ENCODE assay signal across 1 cellular context in genomic region chr16:47492428-47493357, GRCh38.
TF ChIP-seq lines count a peak whose summit lies in the region.

No MANE protein-coding gene starts in this region.

TF ChIP-seq in HepG2, 621 proteins besides CTCF, POLR2A, EP300 and RAD21 (continued from another document and continues in another):
- TF ChIP-seq, protein P1, sequence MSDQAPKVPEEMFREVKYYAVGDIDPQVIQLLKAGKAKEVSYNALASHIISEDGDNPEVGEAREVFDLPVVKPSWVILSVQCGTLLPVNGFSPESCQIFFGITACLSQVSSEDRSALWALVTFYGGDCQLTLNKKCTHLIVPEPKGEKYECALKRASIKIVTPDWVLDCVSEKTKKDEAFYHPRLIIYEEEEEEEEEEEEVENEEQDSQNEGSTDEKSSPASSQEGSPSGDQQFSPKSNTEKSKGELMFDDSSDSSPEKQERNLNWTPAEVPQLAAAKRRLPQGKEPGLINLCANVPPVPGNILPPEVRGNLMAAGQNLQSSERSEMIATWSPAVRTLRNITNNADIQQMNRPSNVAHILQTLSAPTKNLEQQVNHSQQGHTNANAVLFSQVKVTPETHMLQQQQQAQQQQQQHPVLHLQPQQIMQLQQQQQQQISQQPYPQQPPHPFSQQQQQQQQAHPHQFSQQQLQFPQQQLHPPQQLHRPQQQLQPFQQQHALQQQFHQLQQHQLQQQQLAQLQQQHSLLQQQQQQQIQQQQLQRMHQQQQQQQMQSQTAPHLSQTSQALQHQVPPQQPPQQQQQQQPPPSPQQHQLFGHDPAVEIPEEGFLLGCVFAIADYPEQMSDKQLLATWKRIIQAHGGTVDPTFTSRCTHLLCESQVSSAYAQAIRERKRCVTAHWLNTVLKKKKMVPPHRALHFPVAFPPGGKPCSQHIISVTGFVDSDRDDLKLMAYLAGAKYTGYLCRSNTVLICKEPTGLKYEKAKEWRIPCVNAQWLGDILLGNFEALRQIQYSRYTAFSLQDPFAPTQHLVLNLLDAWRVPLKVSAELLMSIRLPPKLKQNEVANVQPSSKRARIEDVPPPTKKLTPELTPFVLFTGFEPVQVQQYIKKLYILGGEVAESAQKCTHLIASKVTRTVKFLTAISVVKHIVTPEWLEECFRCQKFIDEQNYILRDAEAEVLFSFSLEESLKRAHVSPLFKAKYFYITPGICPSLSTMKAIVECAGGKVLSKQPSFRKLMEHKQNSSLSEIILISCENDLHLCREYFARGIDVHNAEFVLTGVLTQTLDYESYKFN (CRISPR knock-in tag; conservative IDR thresholded peaks at IDR 0.05) = peak; percentile 88
- TF ChIP-seq ZFP41 (CRISPR knock-in tag; IDR thresholded peaks at IDR 0.05; ENCODE audit: borderline replicate concordance) (no peak), TEF (CRISPR knock-in tag; IDR thresholded peaks at IDR 0.05) (no peak), GABPB1 (CRISPR knock-in tag; IDR thresholded peaks at IDR 0.05) (peak; percentile 61), ZNF136 (CRISPR knock-in tag; IDR thresholded peaks at IDR 0.05; ENCODE audit: low read depth) (0 out of 2 replicates have a peak, but pooled peaks have one; percentile 77), NR2F6 (IDR thresholded peaks at IDR 0.05) (no peak; the same call in 1 of the 2 replicates), NR2F6 (CRISPR knock-in tag; IDR thresholded peaks at IDR 0.05) (peak; percentile 33; the same call in 1 of the 2 replicates), CSRNP2 (CRISPR knock-in tag; conservative IDR thresholded peaks at IDR 0.05; ENCODE audit: low read depth) (no peak), TAF1 (CRISPR knock-in tag; IDR thresholded peaks at IDR 0.05) (peak; percentile 58), MYC (CRISPR knock-in tag; IDR thresholded peaks at IDR 0.05; ENCODE audit: borderline replicate concordance) (peak; percentile 49; the same call in 1 of the 2 replicates), THRA (CRISPR knock-in tag; IDR thresholded peaks at IDR 0.05; ENCODE audit: borderline replicate concordance) (peak; percentile 38; the same call in 1 of the 2 replicates), ZBTB1 (CRISPR knock-in tag; IDR thresholded peaks at IDR 0.05; ENCODE audit: borderline replicate concordance) (no peak), KDM3A (CRISPR knock-in tag; IDR thresholded peaks at IDR 0.05; ENCODE audit: low read depth) (peak; percentile 43; the same call in 1 of the 2 replicates), ZNF724P (CRISPR knock-in tag; IDR thresholded peaks at IDR 0.05; ENCODE audit: borderline replicate concordance) (no peak), ZNF883 (CRISPR knock-in tag; IDR thresholded peaks at IDR 0.05; ENCODE audit: not compliant biosample characterization) (peak; percentile 31), ZFP1 (CRISPR knock-in tag; IDR thresholded peaks at IDR 0.05) (no peak), KDM2A (CRISPR knock-in tag; IDR thresholded peaks at IDR 0.05; ENCODE audit: borderline replicate concordance, low read depth) (peak; percentile 71; the same call in 1 of the 2 replicates), SYNCRIP (IDR thresholded peaks at IDR 0.05; ENCODE audit: insufficient read depth, low read depth, low read length) (no peak), HOXA7 (CRISPR knock-in tag; IDR thresholded peaks at IDR 0.05) (no peak), HDAC2 (CRISPR knock-in tag; IDR thresholded peaks at IDR 0.05) (peak; percentile 71; the same call in 1 of the 2 replicates), NCOA2 (CRISPR knock-in tag; IDR thresholded peaks at IDR 0.05) (peak; percentile 40; the same call in 1 of the 2 replicates), KLF15 (CRISPR knock-in tag; IDR thresholded peaks at IDR 0.05; ENCODE audit: borderline replicate concordance) (no peak), ZFP36L2 (CRISPR knock-in tag; IDR thresholded peaks at IDR 0.05) (no peak), ZNF331 (CRISPR knock-in tag; IDR thresholded peaks at IDR 0.05) (peak; percentile 60; the same call in 1 of the 2 replicates), ZNF224 (CRISPR knock-in tag; IDR thresholded peaks at IDR 0.05) (0 out of 2 replicates have a peak, but pooled peaks have one; percentile 75), ZNF263 (CRISPR knock-in tag; IDR thresholded peaks at IDR 0.05) (peak; percentile 98), ERF (CRISPR knock-in tag; IDR thresholded peaks at IDR 0.05) (0 out of 2 replicates have a peak, but pooled peaks have one; percentile 80), POLR2AphosphoS5 (IDR thresholded peaks at IDR 0.05; ENCODE audit: low read depth, low read length) (peak; percentile 60), MYPOP (CRISPR knock-in tag; IDR thresholded peaks at IDR 0.05) (peak; percentile 62; the same call in 1 of the 2 replicates), ZMAT3 (CRISPR knock-in tag; conservative IDR thresholded peaks at IDR 0.05) (0 out of 2 replicates have a peak, but pooled peaks have one; percentile 58)
- TF ChIP-seq, protein P2, sequence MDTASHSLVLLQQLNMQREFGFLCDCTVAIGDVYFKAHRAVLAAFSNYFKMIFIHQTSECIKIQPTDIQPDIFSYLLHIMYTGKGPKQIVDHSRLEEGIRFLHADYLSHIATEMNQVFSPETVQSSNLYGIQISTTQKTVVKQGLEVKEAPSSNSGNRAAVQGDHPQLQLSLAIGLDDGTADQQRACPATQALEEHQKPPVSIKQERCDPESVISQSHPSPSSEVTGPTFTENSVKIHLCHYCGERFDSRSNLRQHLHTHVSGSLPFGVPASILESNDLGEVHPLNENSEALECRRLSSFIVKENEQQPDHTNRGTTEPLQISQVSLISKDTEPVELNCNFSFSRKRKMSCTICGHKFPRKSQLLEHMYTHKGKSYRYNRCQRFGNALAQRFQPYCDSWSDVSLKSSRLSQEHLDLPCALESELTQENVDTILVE (CRISPR knock-in tag; IDR thresholded peaks at IDR 0.05) = peak; percentile 42; the same call in 1 of the 2 replicates
- TF ChIP-seq, protein P3, sequence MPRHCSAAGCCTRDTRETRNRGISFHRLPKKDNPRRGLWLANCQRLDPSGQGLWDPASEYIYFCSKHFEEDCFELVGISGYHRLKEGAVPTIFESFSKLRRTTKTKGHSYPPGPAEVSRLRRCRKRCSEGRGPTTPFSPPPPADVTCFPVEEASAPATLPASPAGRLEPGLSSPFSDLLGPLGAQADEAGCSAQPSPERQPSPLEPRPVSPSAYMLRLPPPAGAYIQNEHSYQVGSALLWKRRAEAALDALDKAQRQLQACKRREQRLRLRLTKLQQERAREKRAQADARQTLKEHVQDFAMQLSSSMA (CRISPR knock-in tag; IDR thresholded peaks at IDR 0.05) = peak; percentile 37; the same call in 1 of the 2 replicates
- TF ChIP-seq, protein P4, sequence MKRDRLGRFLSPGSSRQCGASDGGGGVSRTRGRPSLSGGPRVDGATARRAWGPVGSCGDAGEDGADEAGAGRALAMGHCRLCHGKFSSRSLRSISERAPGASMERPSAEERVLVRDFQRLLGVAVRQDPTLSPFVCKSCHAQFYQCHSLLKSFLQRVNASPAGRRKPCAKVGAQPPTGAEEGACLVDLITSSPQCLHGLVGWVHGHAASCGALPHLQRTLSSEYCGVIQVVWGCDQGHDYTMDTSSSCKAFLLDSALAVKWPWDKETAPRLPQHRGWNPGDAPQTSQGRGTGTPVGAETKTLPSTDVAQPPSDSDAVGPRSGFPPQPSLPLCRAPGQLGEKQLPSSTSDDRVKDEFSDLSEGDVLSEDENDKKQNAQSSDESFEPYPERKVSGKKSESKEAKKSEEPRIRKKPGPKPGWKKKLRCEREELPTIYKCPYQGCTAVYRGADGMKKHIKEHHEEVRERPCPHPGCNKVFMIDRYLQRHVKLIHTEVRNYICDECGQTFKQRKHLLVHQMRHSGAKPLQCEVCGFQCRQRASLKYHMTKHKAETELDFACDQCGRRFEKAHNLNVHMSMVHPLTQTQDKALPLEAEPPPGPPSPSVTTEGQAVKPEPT (CRISPR knock-in tag; IDR thresholded peaks at IDR 0.05; ENCODE audit: low read depth) = 0 out of 2 replicates have a peak, but pooled peaks have one; percentile 60
- TF ChIP-seq, protein P5, sequence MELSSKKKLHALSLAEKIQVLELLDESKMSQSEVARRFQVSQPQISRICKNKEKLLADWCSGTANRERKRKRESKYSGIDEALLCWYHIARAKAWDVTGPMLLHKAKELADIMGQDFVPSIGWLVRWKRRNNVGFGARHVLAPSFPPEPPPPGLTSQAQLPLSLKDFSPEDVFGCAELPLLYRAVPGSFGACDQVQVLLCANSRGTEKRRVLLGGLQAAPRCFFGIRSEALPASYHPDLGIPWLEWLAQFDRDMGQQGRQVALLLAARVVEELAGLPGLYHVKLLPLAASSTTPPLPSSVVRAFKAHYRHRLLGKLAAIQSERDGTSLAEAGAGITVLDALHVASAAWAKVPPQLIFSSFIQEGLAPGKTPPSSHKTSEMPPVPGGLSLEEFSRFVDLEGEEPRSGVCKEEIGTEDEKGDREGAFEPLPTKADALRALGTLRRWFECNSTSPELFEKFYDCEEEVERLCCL (CRISPR knock-in tag; IDR thresholded peaks at IDR 0.05; ENCODE audit: borderline replicate concordance) = no peak
- TF ChIP-seq, protein P6, sequence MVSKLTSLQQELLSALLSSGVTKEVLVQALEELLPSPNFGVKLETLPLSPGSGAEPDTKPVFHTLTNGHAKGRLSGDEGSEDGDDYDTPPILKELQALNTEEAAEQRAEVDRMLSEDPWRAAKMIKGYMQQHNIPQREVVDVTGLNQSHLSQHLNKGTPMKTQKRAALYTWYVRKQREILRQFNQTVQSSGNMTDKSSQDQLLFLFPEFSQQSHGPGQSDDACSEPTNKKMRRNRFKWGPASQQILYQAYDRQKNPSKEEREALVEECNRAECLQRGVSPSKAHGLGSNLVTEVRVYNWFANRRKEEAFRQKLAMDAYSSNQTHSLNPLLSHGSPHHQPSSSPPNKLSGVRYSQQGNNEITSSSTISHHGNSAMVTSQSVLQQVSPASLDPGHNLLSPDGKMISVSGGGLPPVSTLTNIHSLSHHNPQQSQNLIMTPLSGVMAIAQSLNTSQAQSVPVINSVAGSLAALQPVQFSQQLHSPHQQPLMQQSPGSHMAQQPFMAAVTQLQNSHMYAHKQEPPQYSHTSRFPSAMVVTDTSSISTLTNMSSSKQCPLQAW (CRISPR knock-in tag; IDR thresholded peaks at IDR 0.05) = peak; percentile 79
- TF ChIP-seq, protein P7, sequence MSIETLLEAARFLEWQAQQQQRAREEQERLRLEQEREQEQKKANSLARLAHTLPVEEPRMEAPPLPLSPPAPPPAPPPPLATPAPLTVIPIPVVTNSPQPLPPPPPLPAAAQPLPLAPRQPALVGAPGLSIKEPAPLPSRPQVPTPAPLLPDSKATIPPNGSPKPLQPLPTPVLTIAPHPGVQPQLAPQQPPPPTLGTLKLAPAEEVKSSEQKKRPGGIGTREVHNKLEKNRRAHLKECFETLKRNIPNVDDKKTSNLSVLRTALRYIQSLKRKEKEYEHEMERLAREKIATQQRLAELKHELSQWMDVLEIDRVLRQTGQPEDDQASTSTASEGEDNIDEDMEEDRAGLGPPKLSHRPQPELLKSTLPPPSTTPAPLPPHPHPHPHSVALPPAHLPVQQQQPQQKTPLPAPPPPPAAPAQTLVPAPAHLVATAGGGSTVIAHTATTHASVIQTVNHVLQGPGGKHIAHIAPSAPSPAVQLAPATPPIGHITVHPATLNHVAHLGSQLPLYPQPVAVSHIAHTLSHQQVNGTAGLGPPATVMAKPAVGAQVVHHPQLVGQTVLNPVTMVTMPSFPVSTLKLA (IDR thresholded peaks at IDR 0.05) = no peak
- TF ChIP-seq, protein P8, sequence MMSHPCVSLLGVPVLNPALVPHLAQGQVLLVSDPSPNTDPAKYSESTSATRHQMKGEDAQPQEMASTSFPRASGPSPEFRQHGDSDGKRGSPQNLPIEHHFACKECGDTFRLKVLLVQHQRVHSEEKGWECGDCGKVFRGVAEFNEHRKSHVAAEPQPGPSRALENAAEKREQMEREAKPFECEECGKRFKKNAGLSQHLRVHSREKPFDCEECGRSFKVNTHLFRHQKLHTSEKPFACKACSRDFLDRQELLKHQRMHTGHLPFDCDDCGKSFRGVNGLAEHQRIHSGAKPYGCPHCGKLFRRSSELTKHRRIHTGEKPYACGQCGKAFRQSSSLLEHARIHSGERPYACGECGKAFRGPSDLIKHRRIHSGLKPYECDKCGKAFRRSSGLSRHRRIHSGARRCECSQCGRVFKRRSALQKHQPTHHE (CRISPR knock-in tag; IDR thresholded peaks at IDR 0.05; ENCODE audit: borderline replicate concordance) = peak; percentile 31; the same call in 1 of the 2 replicates
